ENCODE assay signal across 8 cellular contexts in the genomic region with DNA sequence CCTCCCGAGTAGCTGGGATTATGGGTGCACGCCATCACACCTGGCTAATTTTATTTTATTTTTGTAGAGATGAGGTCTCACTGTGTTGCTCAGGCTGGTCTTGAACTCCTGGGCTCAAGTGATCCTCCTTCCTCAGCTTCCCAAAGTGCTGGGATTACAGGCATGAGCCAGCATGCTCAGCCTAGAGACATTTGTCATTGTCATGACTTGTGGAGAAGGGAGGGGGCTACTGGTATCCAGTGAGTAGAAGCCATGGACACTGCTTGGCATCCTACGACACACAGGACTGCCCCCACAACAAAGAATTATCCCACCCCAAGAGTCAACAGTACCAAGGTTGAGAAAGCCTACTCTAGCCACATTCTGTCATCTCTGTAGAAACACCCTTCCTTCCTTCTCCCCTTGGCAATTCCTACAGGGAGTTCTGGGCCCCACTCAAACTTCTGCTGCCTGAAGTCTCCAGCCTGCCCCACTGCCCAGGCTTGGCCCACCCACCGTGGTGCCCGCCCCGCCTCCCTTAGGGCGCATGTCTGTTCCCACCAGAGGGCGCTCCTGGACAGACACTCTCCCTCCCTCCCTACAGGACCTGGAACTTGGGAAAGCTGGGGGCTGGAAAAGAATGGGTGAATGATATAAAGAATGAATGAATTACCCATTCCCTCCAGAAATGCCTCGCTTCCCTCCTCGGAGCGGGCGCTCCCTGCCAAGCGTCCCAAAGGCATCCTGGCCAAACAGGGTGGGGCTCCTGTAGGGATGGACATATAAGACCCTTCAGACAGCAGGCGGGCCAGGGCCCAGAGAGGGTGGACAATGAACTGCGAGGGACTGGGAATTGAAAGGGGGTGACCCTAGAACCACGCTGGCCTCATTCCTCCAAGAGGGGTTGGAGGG. TPM values are rescaled to one million over a fixed set of nuclear protein-coding genes. Genes with fewer than 3 reads are reported as not detected.
DNase-seq lines count a peak whose midpoint lies in the region; ATAC-seq and TF ChIP-seq lines count a peak whose summit lies in the region.

No MANE protein-coding gene starts in this region.

- intact Hi-C loops in left lung (cut with DNase I), result no loop called here

- no peaks in the 10 kb centered on the region for H3K9me2 ChIP-seq in GM23248 (ENCODE audit: insufficient read depth)

- ATAC-seq in left lung, result peak; percentile 56
- ATAC-seq in HG02588 (IDR thresholded peaks at IDR 0.05; ENCODE audit: unreplicated experiment), result no peak

- H4K20me1 ChIP-seq in GM23248 (ENCODE audit: insufficient read depth), result no peaks in the 10 kb centered on the region

- H3K4me3 ChIP-seq in GM23248 (no peak overlapping the region), coronary artery (no peak overlapping the region), left lung (no peak overlapping the region)

- H2AFZ ChIP-seq in GM23248, result no peak overlapping the region

- H3K36me3 ChIP-seq in GM23248 (ENCODE audit: low read depth) (no peaks in the 10 kb centered on the region), left lung (no peaks in the 10 kb centered on the region)

- in situ Hi-C loops in ACHN (cut with HindIII; ENCODE audit: low pct_ligation_motif_present, low pct_unique_long_range_greater_than_20kb, low sequenced_read_pairs) (no loop called here), GM23248 (cut with MboI) (no loop called here)

- no peaks in the 10 kb centered on the region for H3K79me2 ChIP-seq in GM23248 (ENCODE audit: insufficient read depth)

- TF ChIP-seq CTCF in coronary artery (IDR thresholded peaks at IDR 0.05), result peak; percentile 78
- peak; percentile 62 to 91 for TF ChIP-seq CTCF in left lung (IDR thresholded peaks at IDR 0.05)

- peaks cover 21% of the 10 kb centered on the region for H3K4me1 ChIP-seq in GM23248 (ENCODE audit: insufficient read depth)
- H3K4me1 ChIP-seq in left lung, result peaks cover 15 to 46% of the 10 kb centered on the region in 2 donors

- DNase-seq in ACHN (peak; percentile 76), GM23248 (peak; percentile 88), NCI-H345 treated with DMSO at 0.1 percent for 48 hours (lab: John Stamatoyannopoulos, UW; ENCODE audit: unreplicated experiment) (peak; percentile 23), coronary artery (ENCODE audit: low spot score) (peak; percentile 85), left lung (peak; percentile 86 to 94)
- peak; percentile 84 for DNase-seq in activated CD4-positive, alpha-beta T cell treated with anti-CD3 and anti-CD28 coated beads for 48 hours
- peak; percentile 69 to 77 for DNase-seq in stimulated activated CD4-positive, alpha-beta T cell treated with anti-CD3 and anti-CD28 coated beads, Interleukin-4, amount 100 ng/mL, for 48 hours (ENCODE audit: low read depth in 2 of 2)

- H3K27ac ChIP-seq in GM23248 (no peak overlapping the region), coronary artery (peak overlapping the region; percentile 28 to 100), left lung (peak overlapping the region; percentile 99)

- WGBS in GM23248 (ENCODE audit: low coverage in 1 of 2, low lambda C conversion rate in 2 of 2, missing lambda C conversion rate in 2 of 2), 2 experiments, result 24% methylated on average over 16 of the region's 16 CpGs

- H3F3A ChIP-seq in GM23248 (ENCODE audit: insufficient read depth), result peaks cover 28% of the 10 kb centered on the region

- H3K27me3 ChIP-seq in GM23248 (replicated peaks; ENCODE audit: insufficient read depth) (no peaks in the 10 kb centered on the region), left lung (no peaks in the 10 kb centered on the region)

- no peak overlapping the region for H3K9ac ChIP-seq in GM23248

- no peak overlapping the region for H3K4me2 ChIP-seq in GM23248 (ENCODE audit: unreplicated experiment)

- H3K9me3 ChIP-seq in GM23248 (ENCODE audit: low read depth), result no peaks in the 10 kb centered on the region
- no peaks in the 10 kb centered on the region for H3K9me3 ChIP-seq in left lung

RNA-seq across cellular contexts. Expression of a gene that starts 5.5 kb away (rescaled TPM):
- total RNA-seq in GM23248 (2014; rRNA removed; shearing (Covaris generic)), result 165 and 196 TPM in 2 replicates
- polyA plus RNA-seq in GM23248 (2016; fragmentation: Nextera tagmentation; extraction: Ambion mirVana), result 716 and 742 TPM in 2 replicates
- total RNA-seq in left lung, result 100 to 1,000 TPM; 127 to 320 TPM

RNA-seq across cellular contexts. Expression of a gene that starts 43.8 kb away (rescaled TPM):
- 7.6 and 27.1 TPM in 2 replicates for total RNA-seq in GM23248 (2014; rRNA removed; shearing (Covaris generic))
- polyA plus RNA-seq in GM23248 (2016; fragmentation: Nextera tagmentation; extraction: Ambion mirVana), result 8.6 and 9.9 TPM in 2 replicates
- 10 to 100 TPM in 1 of 2 donors, 1 to 10 TPM in 1; 9.8 to 10.6 TPM for total RNA-seq in left lung

RNA-seq across cellular contexts. Expression of a gene that starts 44.3 kb away (rescaled TPM):
- total RNA-seq in GM23248 (2014; rRNA removed; shearing (Covaris generic)), result not detected in 2 replicates
- polyA plus RNA-seq in GM23248 (2016; fragmentation: Nextera tagmentation; extraction: Ambion mirVana), result not detected in 2 replicates
- total RNA-seq in left lung, result not detected

RNA-seq across cellular contexts. Expression of a gene that starts 50.0 kb away (rescaled TPM):
- 0.13 and 0.22 TPM in 2 replicates for total RNA-seq in GM23248 (2014; rRNA removed; shearing (Covaris generic))
- polyA plus RNA-seq in GM23248 (2016; fragmentation: Nextera tagmentation; extraction: Ambion mirVana), result not detected in 2 replicates
- 1 to 10 TPM; 1.3 to 1.9 TPM for total RNA-seq in left lung

Comparison
In these comparisons a context has a peak if more than half of its experiments do, and no peak if none do; other contexts are left out.
1. DNase-seq: peak in every context shown above with its lines; median percentile 90 in left lung; 88 in GM23248; 85 in coronary artery; 84 in activated CD4-positive, alpha-beta T cell treated with anti-CD3 and anti-CD28 coated beads for 48 hours; 76 in ACHN; 73 in stimulated activated CD4-positive, alpha-beta T cell treated with anti-CD3 and anti-CD28 coated beads, Interleukin-4, amount 100 ng/mL, for 48 hours; 23 in NCI-H345 treated with DMSO at 0.1 percent for 48 hours.